In genomic region chr2:171521361-171522056, GRCh38 we compare ENCODE assay signal across 8 cellular contexts. TPM values are rescaled to one million over a fixed set of nuclear protein-coding genes. Genes with fewer than 3 reads are reported as not detected.
DNase-seq lines count a peak whose midpoint lies in the region; ATAC-seq and TF ChIP-seq lines count a peak whose summit lies in the region.

No MANE protein-coding gene starts in this region.

- H3K9me2 ChIP-seq in hepatocyte (replicated peaks; ENCODE audit: insufficient read depth), result no peaks in the 10 kb centered on the region

- no peak for DNase-seq in H7
- DNase-seq in activated B cell treated with CpG ODN at 0.5 μM for 24 hours, result no peak
- no peak for DNase-seq in hepatocyte (ENCODE audit: low spot score)
- DNase-seq in spleen, result no peak
- DNase-seq in hippocampal formation (lab: John Stamatoyannopoulos, UW), result no peak
- DNase-seq in GF-D8 (lab: John Stamatoyannopoulos, UW), result no peak
- no peak for DNase-seq in AG08395 (ENCODE audit: low spot score)

- no peaks in the 10 kb centered on the region for H3K36me3 Mint-ChIP-seq in activated B cell treated with CpG ODN at 0.5 μM for 24 hours (ENCODE audit: low read depth)

- peak overlapping the region; percentile 92 for H3K4me2 ChIP-seq in hepatocyte

- peaks cover 50% of the 10 kb centered on the region for H3K27me3 Mint-ChIP-seq in activated B cell treated with CpG ODN at 0.5 μM for 24 hours

- H3K27ac ChIP-seq in hepatocyte (peak overlapping the region; percentile 83), spleen (peak overlapping the region; percentile 57 to 92 (median 88))

- peak overlapping the region; percentile 76 for H3K4me3 ChIP-seq in H7 (ENCODE audit: insufficient read depth, low read depth, low read length)
- peak overlapping the region; percentile 95 for H3K4me3 ChIP-seq in hepatocyte
- peak overlapping the region in 7 of 8 donors; percentile 64 to 81 (median 75) for H3K4me3 ChIP-seq in spleen

- H3K4me3 Mint-ChIP-seq in activated B cell treated with CpG ODN at 0.5 μM for 24 hours, result peak overlapping the region; percentile 76

- POLR2A ChIA-PET in activated B cell treated with CpG ODN at 0.5 μM for 24 hours (lab: Charles Lee), result no interaction called here

- WGBS in hepatocyte (ENCODE audit: low lambda C conversion rate, missing lambda C conversion rate), result 84% methylated on average over 5 of the region's 5 CpGs
- 70 to 81% (median 77%) methylated on average over 5 of the region's 5 CpGs for WGBS in spleen, 5 donors

- H3K4me1 ChIP-seq in hepatocyte (ENCODE audit: insufficient read depth) (peaks cover 14% of the 10 kb centered on the region), spleen (peaks cover 0 to 44% (median 33%) of the 10 kb centered on the region in 6 donors)

- H3K9me3 Mint-ChIP-seq in activated B cell treated with CpG ODN at 0.5 μM for 24 hours, result no peaks in the 10 kb centered on the region

- peaks cover 6% of the 10 kb centered on the region for H3K27me3 ChIP-seq in H7 (ENCODE audit: control insufficient read depth, insufficient read depth, low read length)
- H3K27me3 ChIP-seq in hepatocyte, result peaks cover 36% of the 10 kb centered on the region
- peaks cover 0 to 42% (median 18%) of the 10 kb centered on the region in 7 donors for H3K27me3 ChIP-seq in spleen (replicated peaks in 1 of 7)

- TF ChIP-seq CTCF in activated B cell treated with CpG ODN at 0.5 μM for 24 hours (IDR thresholded peaks at IDR 0.05) (no peak), hepatocyte (IDR thresholded peaks at IDR 0.05; ENCODE audit: poor library complexity) (no peak), spleen (IDR thresholded peaks at IDR 0.05 in 8 of 11, conservative IDR thresholded peaks at IDR 0.05 in 3 of 11) (no peak)

- ATAC-seq in activated B cell treated with CpG ODN at 0.5 μM for 24 hours (ENCODE audit: low read depth), result no peak
- ATAC-seq in HG02970 (IDR thresholded peaks at IDR 0.05; ENCODE audit: low FRiP score, unreplicated experiment), result no peak

- peaks cover 22% of the 10 kb centered on the region for H3K4me1 Mint-ChIP-seq in activated B cell treated with CpG ODN at 0.5 μM for 24 hours

- H3K36me3 ChIP-seq in H7 (replicated peaks; ENCODE audit: control insufficient read depth, insufficient read depth, low read length) (no peaks in the 10 kb centered on the region), hepatocyte (replicated peaks; ENCODE audit: insufficient read depth, low read depth) (no peaks in the 10 kb centered on the region), spleen (no peaks in the 10 kb centered on the region)

- no peaks in the 10 kb centered on the region for H4K20me1 ChIP-seq in hepatocyte (ENCODE audit: insufficient read depth, poor library complexity, severe bottlenecking)

- H3K79me2 ChIP-seq in hepatocyte, result peaks cover 19% of the 10 kb centered on the region

- TF ChIP-seq POLR2A in spleen (IDR thresholded peaks at IDR 0.05), result no peak

- H2AFZ ChIP-seq in hepatocyte, result peak overlapping the region; percentile 92

- intact Hi-C loops in activated B cell treated with CpG ODN at 0.5 μM for 24 hours (cut with micrococcal nuclease) (no loop called here), spleen (cut with DNase I; ENCODE audit: low total_unique reads) (no loop called here)

- H3K9me3 ChIP-seq in hepatocyte (ENCODE audit: low read depth) (no peaks in the 10 kb centered on the region), spleen (no peaks in the 10 kb centered on the region)

- CTCF ChIA-PET in activated B cell treated with CpG ODN at 0.5 μM for 24 hours (lab: Charles Lee), result no interaction called here

- H3K27ac Mint-ChIP-seq in activated B cell treated with CpG ODN at 0.5 μM for 24 hours, result no peak overlapping the region

RNA-seq across cellular contexts. Expression of gene CYBRD1, which starts 0.8 kb away (rescaled TPM):
- 2.4 and 4.0 TPM in 2 replicates for total RNA-seq in H7 (2014; rRNA removed; shearing (Covaris generic))
- 0.32 and 0.33 TPM in 2 replicates for total RNA-seq in activated B cell treated with CpG ODN at 0.5 μM for 24 hours
- total RNA-seq in hepatocyte, result 66.1 and 66.4 TPM in 2 replicates
- 42.4 and 46.0 TPM in 2 replicates for polyA plus RNA-seq in hepatocyte
- 10 to 100 TPM; 18.8 to 61.7 (median 46.9) TPM for total RNA-seq in spleen
- polyA plus RNA-seq in spleen, result 10 to 100 TPM in 1 of 3 donors, 1 to 10 TPM in 2; 8.2 to 21.3 (median 9.4) TPM
